Comparison of ENCODE assay signal across 14 cellular contexts in the genomic region with DNA sequence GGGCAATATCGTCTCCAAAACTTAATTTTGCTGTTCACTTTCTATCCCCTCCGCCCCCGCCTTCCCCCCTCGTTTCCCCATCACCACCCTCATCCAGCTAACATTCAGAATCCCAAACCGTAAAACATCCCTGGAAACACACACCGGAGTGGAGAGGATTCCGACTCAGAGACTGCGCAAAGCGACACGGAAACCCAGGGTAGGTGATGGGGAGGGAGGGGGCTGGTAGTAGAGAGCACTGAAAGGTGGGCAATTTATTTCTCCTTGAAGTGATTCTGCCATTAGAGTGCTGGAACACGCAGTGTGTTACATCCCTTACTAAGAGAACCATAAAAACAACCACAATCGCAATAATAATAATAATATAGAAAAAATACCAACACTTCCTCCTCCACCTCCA. TPM values are rescaled to one million over a fixed set of nuclear protein-coding genes. Genes with fewer than 3 reads are reported as not detected.
DNase-seq lines count a peak whose midpoint lies in the region; ATAC-seq, FAIRE-seq and TF ChIP-seq lines count a peak whose summit lies in the region.
"Had no signal": no experiment of that assay in that cellular context is flagged by ENCODE, and none has a peak within 500 bp of the region (broad histone marks: within the 10 kb centered on the region; RNA-seq: fewer than 3 reads in every experiment).

No MANE protein-coding gene starts in this region.

- WGBS in SK-N-SH (ENCODE audit: low lambda C conversion rate): 6% methylated on average over 12 of the region's 12 CpGs
- WGBS in upper lobe of left lung, 2 donors: 5 to 11% methylated on average over 11 to 12 of the region's 12 CpGs

- no peak for TF ChIP-seq CTCF in SK-N-SH (IDR thresholded peaks at IDR 0.05)
- TF ChIP-seq CTCF in endothelial cell of umbilical vein (IDR thresholded peaks at IDR 0.05; ENCODE audit: extremely low read depth in 1 of 2, insufficient read depth in 1 of 2, low read depth in 1 of 2, low read length in 2 of 2): no peak
- no peak for TF ChIP-seq CTCF in upper lobe of left lung (IDR thresholded peaks at IDR 0.05)
- no peak for TF ChIP-seq CTCF in GM13977 (IDR thresholded peaks at IDR 0.05; ENCODE audit: extremely low read depth, insufficient read depth, missing control alignments)

- peak overlapping the region; percentile 48 to 54 for H3K4me3 ChIP-seq in SK-N-SH (ENCODE audit: low read depth in 2 of 2, low read length in 1 of 2)
- peak overlapping the region in 1 of 3 experiments; percentile 55 for H3K4me3 ChIP-seq in endothelial cell of umbilical vein (replicated peaks in 1 of 3; ENCODE audit: insufficient read depth in 1 of 3, low read depth in 1 of 3, low read length in 3 of 3)
- H3K4me3 ChIP-seq in mucosa of stomach (ENCODE audit: low read length): peak overlapping the region; percentile 10
- peak overlapping the region in 3 of 4 donors; percentile 31 to 50 (median 48) for H3K4me3 ChIP-seq in upper lobe of left lung

- peaks cover 6% of the 10 kb centered on the region for H3K9me3 Mint-ChIP-seq in stimulated activated memory B cell treated with anti-CD40 and anti-IgM and Interleukin-4, amounts not matched to agents 10 μg/mL and 1 μg/mL and 100 μg/mL, for 72 hours
- H3K9me3 Mint-ChIP-seq in activated CD4-positive, alpha-beta memory T cell treated with anti-CD3 and anti-CD28 coated beads, Interleukin-2, amount 10 ng/mL, durations not matched to agents 7 days and 5 days: no peaks in the 10 kb centered on the region
- H3K9me3 Mint-ChIP-seq: activated CD4-positive, alpha-beta T cell treated with anti-CD3 and anti-CD28 coated beads, Interleukin-2, amount 10 ng/mL, durations not matched to agents 7 days and 5 days; activated naive CD8-positive, alpha-beta T cell treated with anti-CD3 and anti-CD28 coated beads, Interleukin-2, amount 50 U/mL, for 24 hours had no signal

- no peak overlapping the region for H3K27ac Mint-ChIP-seq in stimulated activated memory B cell treated with anti-CD40 and anti-IgM and Interleukin-4, amounts not matched to agents 10 μg/mL and 1 μg/mL and 100 μg/mL, for 72 hours
- H3K27ac Mint-ChIP-seq in activated CD4-positive, alpha-beta memory T cell treated with anti-CD3 and anti-CD28 coated beads, Interleukin-2, amount 10 ng/mL, durations not matched to agents 7 days and 5 days: no peak overlapping the region
- H3K27ac Mint-ChIP-seq: activated CD4-positive, alpha-beta T cell treated with anti-CD3 and anti-CD28 coated beads, Interleukin-2, amount 10 ng/mL, durations not matched to agents 7 days and 5 days; activated naive CD8-positive, alpha-beta T cell treated with anti-CD3 and anti-CD28 coated beads, Interleukin-2, amount 50 U/mL, for 24 hours; naive B cell had no signal

- no peak for TF ChIP-seq EP300 in SK-N-SH (IDR thresholded peaks at IDR 0.05; ENCODE audit: borderline replicate concordance in 1 of 2, low read depth in 1 of 2, low read length in 1 of 2)
- TF ChIP-seq EP300 in upper lobe of left lung (IDR thresholded peaks at IDR 0.05): no peak

- H3K27ac ChIP-seq in SK-N-SH (ENCODE audit: low read depth in 2 of 2, low read length in 1 of 2) (no peak overlapping the region), endothelial cell of umbilical vein (ENCODE audit: insufficient read depth, low read depth, low read length) (no peak overlapping the region), upper lobe of left lung (peak overlapping the region in 1 of 4 donors; percentile 66)

- TF ChIP-seq POLR2A in endothelial cell of umbilical vein (IDR thresholded peaks at IDR 0.05; ENCODE audit: low read depth, low read length) (no peak), upper lobe of left lung (IDR thresholded peaks at IDR 0.05) (no peak)

- no peak overlapping the region for H3K4me3 Mint-ChIP-seq in stimulated activated memory B cell treated with anti-CD40 and anti-IgM and Interleukin-4, amounts not matched to agents 10 μg/mL and 1 μg/mL and 100 μg/mL, for 72 hours
- no peak overlapping the region for H3K4me3 Mint-ChIP-seq in activated CD4-positive, alpha-beta memory T cell treated with anti-CD3 and anti-CD28 coated beads, Interleukin-2, amount 10 ng/mL, durations not matched to agents 7 days and 5 days
- H3K4me3 Mint-ChIP-seq: activated CD4-positive, alpha-beta T cell treated with anti-CD3 and anti-CD28 coated beads, Interleukin-2, amount 10 ng/mL, durations not matched to agents 7 days and 5 days; activated naive CD8-positive, alpha-beta T cell treated with anti-CD3 and anti-CD28 coated beads, Interleukin-2, amount 50 U/mL, for 24 hours; naive B cell had no signal

- H3K4me2 ChIP-seq in SK-N-SH: peak overlapping the region; percentile 76
- peak overlapping the region; percentile 53 for H3K4me2 ChIP-seq in endothelial cell of umbilical vein (ENCODE audit: insufficient read depth, low read length)

- H2AFZ ChIP-seq in SK-N-SH (ENCODE audit: low read depth) (no peak overlapping the region), endothelial cell of umbilical vein (ENCODE audit: low read depth, low read length) (no peak overlapping the region)

- TF ChIP-seq RAD21 in SK-N-SH (IDR thresholded peaks at IDR 0.05; ENCODE audit: low read length): no peak

- no peak; the same call in 2 of the 3 replicates for ATAC-seq in SK-N-SH treated with all-trans-retinoic acid at 6 μM for 48 hours
- ATAC-seq in upper lobe of left lung (ENCODE audit: low FRiP score in 2 of 2): no peak
- no peak for ATAC-seq in stimulated activated memory B cell treated with anti-CD40 and anti-IgM and Interleukin-4, amounts not matched to agents 10 μg/mL and 1 μg/mL and 100 μg/mL, for 72 hours
- ATAC-seq: activated naive CD8-positive, alpha-beta T cell treated with anti-CD3 and anti-CD28 coated beads, Interleukin-2, amount 50 U/mL, for 24 hours had no signal

- in situ Hi-C loops in GM13977 (cut with MboI; ENCODE audit: low pct_unique_long_range_greater_than_20kb, low sequenced_read_pairs, unreplicated experiment): loop anchor here (25.0 kb wide), 1 partner anchor 952 kb away; no protein-coding TSS in a partner anchor

- DNase-seq in SK-N-SH: peak; percentile 41
- no peak for DNase-seq in endothelial cell of umbilical vein (ENCODE audit: low read depth, low spot score)
- DNase-seq in upper lobe of left lung: no peak
- DNase-seq in activated CD4-positive, alpha-beta memory T cell treated with anti-CD3 and anti-CD28 coated beads, Interleukin-2, amount 10 ng/mL, durations not matched to agents 7 days and 5 days: no peak
- no peak for DNase-seq in GM13977 (ENCODE audit: low spot score)
- DNase-seq: activated CD4-positive, alpha-beta T cell treated with anti-CD3 and anti-CD28 coated beads, Interleukin-2, amount 10 ng/mL, durations not matched to agents 7 days and 5 days; activated naive CD8-positive, alpha-beta T cell treated with anti-CD3 and anti-CD28 coated beads, Interleukin-2, amount 50 U/mL, for 24 hours; naive B cell; NCI-H187 had no signal

- H4K20me1 ChIP-seq in SK-N-SH (ENCODE audit: insufficient read depth) (no peaks in the 10 kb centered on the region), endothelial cell of umbilical vein (replicated peaks; ENCODE audit: control insufficient read depth, extremely low read depth, insufficient read depth, low read length) (no peaks in the 10 kb centered on the region)

- H3K36me3 ChIP-seq in SK-N-SH (replicated peaks in 1 of 2; ENCODE audit: control insufficient read depth in 1 of 2, insufficient read depth in 2 of 2, low read length in 1 of 2): no peaks in the 10 kb centered on the region
- H3K36me3 ChIP-seq in endothelial cell of umbilical vein (ENCODE audit: control insufficient read depth in 2 of 2, extremely low read depth in 1 of 2, insufficient read depth in 2 of 2, low read length in 2 of 2): no peaks in the 10 kb centered on the region
- H3K36me3 ChIP-seq in mucosa of stomach (ENCODE audit: control insufficient read depth, insufficient read depth, low read length): no peaks in the 10 kb centered on the region
- H3K36me3 ChIP-seq in upper lobe of left lung: no peaks in the 10 kb centered on the region

- H3F3A ChIP-seq in SK-N-SH (replicated peaks; ENCODE audit: insufficient read depth): no peaks in the 10 kb centered on the region

- H3K9ac ChIP-seq in SK-N-SH (no peak overlapping the region), endothelial cell of umbilical vein (replicated peaks; ENCODE audit: extremely low read depth, insufficient read depth, low read length) (no peak overlapping the region), mucosa of stomach (ENCODE audit: low read length) (peak overlapping the region; percentile 45)

- dilution Hi-C loops in endothelial cell of umbilical vein (cut with MboI; ENCODE audit: extremely low pct_ligation_motif_present, low sequenced_read_pairs): no loop called here

- POLR2A ChIA-PET in SK-N-SH (lab: Yijun Ruan, JAX): interaction anchor here (0.8 kb wide), 1 partner anchor 134 kb away, joined by 3 read pairs; no protein-coding TSS in a partner anchor
- POLR2A ChIA-PET in endothelial cell of umbilical vein (lab: Charles Lee): no interaction called here
- POLR2A ChIA-PET in activated CD4-positive, alpha-beta memory T cell treated with anti-CD3 and anti-CD28 coated beads, Interleukin-2, amount 10 ng/mL, durations not matched to agents 7 days and 5 days (lab: Charles Lee): no interaction called here

- no TSS peak for BruUV-seq in endothelial cell of umbilical vein (replicated peaks; lab: Mats Ljungman, UMichigan)

- FAIRE-seq in endothelial cell of umbilical vein (lab: Jason Lieb, UNC): no peak
- FAIRE-seq: GM19239 had no signal

- H3K4me1 Mint-ChIP-seq in stimulated activated memory B cell treated with anti-CD40 and anti-IgM and Interleukin-4, amounts not matched to agents 10 μg/mL and 1 μg/mL and 100 μg/mL, for 72 hours: no peaks in the 10 kb centered on the region
- H3K4me1 Mint-ChIP-seq in activated CD4-positive, alpha-beta memory T cell treated with anti-CD3 and anti-CD28 coated beads, Interleukin-2, amount 10 ng/mL, durations not matched to agents 7 days and 5 days: no peaks in the 10 kb centered on the region
- H3K4me1 Mint-ChIP-seq: activated CD4-positive, alpha-beta T cell treated with anti-CD3 and anti-CD28 coated beads, Interleukin-2, amount 10 ng/mL, durations not matched to agents 7 days and 5 days; activated naive CD8-positive, alpha-beta T cell treated with anti-CD3 and anti-CD28 coated beads, Interleukin-2, amount 50 U/mL, for 24 hours had no signal

- peaks cover 17% of the 10 kb centered on the region; the same call in 1 of the 2 replicates for H3K27me3 ChIP-seq in SK-N-SH (ENCODE audit: insufficient read depth)
- H3K27me3 ChIP-seq in endothelial cell of umbilical vein (ENCODE audit: control insufficient read depth in 2 of 2, insufficient read depth in 2 of 2, low read length in 2 of 2): peaks cover 27 to 32% of the 10 kb centered on the region in 2 experiments
- H3K27me3 ChIP-seq in mucosa of stomach (ENCODE audit: control insufficient read depth, insufficient read depth, low read length): peaks cover 12% of the 10 kb centered on the region
- no peaks in the 10 kb centered on the region for H3K27me3 ChIP-seq in upper lobe of left lung

- H3K79me2 ChIP-seq in SK-N-SH (ENCODE audit: insufficient read depth) (no peaks in the 10 kb centered on the region), endothelial cell of umbilical vein (ENCODE audit: control insufficient read depth, insufficient read depth, low read length) (no peaks in the 10 kb centered on the region)

- H3K9me3 ChIP-seq in SK-N-SH (no peaks in the 10 kb centered on the region), endothelial cell of umbilical vein (replicated peaks; ENCODE audit: control insufficient read depth, insufficient read depth, low read length) (no peaks in the 10 kb centered on the region), mucosa of stomach (ENCODE audit: control insufficient read depth, low read length) (no peaks in the 10 kb centered on the region), upper lobe of left lung (no peaks in the 10 kb centered on the region)

- no peaks in the 10 kb centered on the region for H3K36me3 Mint-ChIP-seq in stimulated activated memory B cell treated with anti-CD40 and anti-IgM and Interleukin-4, amounts not matched to agents 10 μg/mL and 1 μg/mL and 100 μg/mL, for 72 hours
- H3K36me3 Mint-ChIP-seq in activated CD4-positive, alpha-beta memory T cell treated with anti-CD3 and anti-CD28 coated beads, Interleukin-2, amount 10 ng/mL, durations not matched to agents 7 days and 5 days (ENCODE audit: low read depth): no peaks in the 10 kb centered on the region
- H3K36me3 Mint-ChIP-seq: naive B cell had no signal

- H3K4me1 ChIP-seq in SK-N-SH (ENCODE audit: control insufficient read depth in 1 of 2, insufficient read depth in 2 of 2, low read depth in 1 of 2, low read length in 1 of 2): peaks cover 0 to 11% of the 10 kb centered on the region in 2 experiments; a peak in 1 of 4 replicates
- no peaks in the 10 kb centered on the region for H3K4me1 ChIP-seq in endothelial cell of umbilical vein (ENCODE audit: control insufficient read depth, extremely low read depth, insufficient read depth, low read length)
- H3K4me1 ChIP-seq in mucosa of stomach (ENCODE audit: control insufficient read depth, insufficient read depth, low read length): no peaks in the 10 kb centered on the region
- H3K4me1 ChIP-seq in upper lobe of left lung: peaks cover 0 to 13% (median 1%) of the 10 kb centered on the region in 4 donors

- CTCF ChIA-PET in SK-N-SH (lab: Yijun Ruan, JAX) (interaction anchor here (0.9 to 2.0 kb wide), 4 partner anchors 15 to 787 kb away, joined by 3 to 8 read pairs (median 5); no protein-coding TSS in a partner anchor), endothelial cell of umbilical vein (lab: Charles Lee) (no interaction called here)
- CTCF ChIA-PET in activated CD4-positive, alpha-beta memory T cell treated with anti-CD3 and anti-CD28 coated beads, Interleukin-2, amount 10 ng/mL, durations not matched to agents 7 days and 5 days (lab: Charles Lee): no interaction called here

- peaks cover 39% of the 10 kb centered on the region for H3K27me3 Mint-ChIP-seq in stimulated activated memory B cell treated with anti-CD40 and anti-IgM and Interleukin-4, amounts not matched to agents 10 μg/mL and 1 μg/mL and 100 μg/mL, for 72 hours
- peaks cover 20% of the 10 kb centered on the region for H3K27me3 Mint-ChIP-seq in activated CD4-positive, alpha-beta memory T cell treated with anti-CD3 and anti-CD28 coated beads, Interleukin-2, amount 10 ng/mL, durations not matched to agents 7 days and 5 days

- H3K9me2 ChIP-seq in SK-N-SH: no peaks in the 10 kb centered on the region

- intact Hi-C loops in endothelial cell of umbilical vein (cut with micrococcal nuclease): loop anchor here (5.0 to 10.0 kb wide), 2 partner anchors 538 to 969 kb away; no protein-coding TSS in a partner anchor

- H3K9me1 ChIP-seq in endothelial cell of umbilical vein (replicated peaks; ENCODE audit: control insufficient read depth, extremely low read depth, insufficient read depth, low read length): no peaks in the 10 kb centered on the region

RNA-seq across cellular contexts. Expression of a gene that starts 1.5 kb away (rescaled TPM):
- polyA plus RNA-seq in SK-N-SH (2012; rRNA removed) (0.02 TPM in 1 of 2 replicates, not detected in the other), endothelial cell of umbilical vein (0.01 TPM in 1 of 2 replicates, not detected in the other)
- polyA plus RNA-seq in SK-N-SH (2012; cell fraction: cytosol; rRNA removed): under 0.01 and 0.01 TPM in 2 replicates
- polyA plus RNA-seq in SK-N-SH (2012; cell fraction: nucleus; rRNA removed): 0.02 TPM in 1 of 2 replicates, not detected in the other
- total RNA-seq in endothelial cell of umbilical vein (not detected in 2 replicates), upper lobe of left lung (10 to 100 TPM in 1 of 6 donors, 1 to 10 TPM in 4, under 1 TPM in 1; 0.33 to 17.6 (median 6.3) TPM)
- not detected in 2 replicates for polyA plus RNA-seq in endothelial cell of umbilical vein (2011; cell fraction: cytosol; rRNA removed)
- polyA plus RNA-seq in endothelial cell of umbilical vein (2011; cell fraction: nucleus; rRNA removed): not detected in 2 replicates
- not detected in 2 replicates for polyA plus RNA-seq in endothelial cell of umbilical vein (2012)
- 0.04 TPM in 1 of 2 replicates, not detected in the other for polyA minus RNA-seq in endothelial cell of umbilical vein
- not detected for polyA minus RNA-seq in endothelial cell of umbilical vein (2011; cell fraction: cytosol; rRNA and poly(A)+ RNA removed)
- polyA minus RNA-seq in endothelial cell of umbilical vein (2011; cell fraction: nucleus; rRNA and poly(A)+ RNA removed): not detected in 2 replicates
- total RNA-seq in activated CD4-positive, alpha-beta memory T cell treated with anti-CD3 and anti-CD28 coated beads, Interleukin-2, amount 10 ng/mL, durations not matched to agents 7 days and 5 days: not detected
- total RNA-seq: activated CD4-positive, alpha-beta T cell treated with anti-CD3 and anti-CD28 coated beads, Interleukin-2, amount 10 ng/mL, durations not matched to agents 7 days and 5 days; fibroblast of lung had no signal
- polyA plus RNA-seq: fibroblast of lung had no signal
